ENCODE assay signal across 1 cellular context in the genomic region with DNA sequence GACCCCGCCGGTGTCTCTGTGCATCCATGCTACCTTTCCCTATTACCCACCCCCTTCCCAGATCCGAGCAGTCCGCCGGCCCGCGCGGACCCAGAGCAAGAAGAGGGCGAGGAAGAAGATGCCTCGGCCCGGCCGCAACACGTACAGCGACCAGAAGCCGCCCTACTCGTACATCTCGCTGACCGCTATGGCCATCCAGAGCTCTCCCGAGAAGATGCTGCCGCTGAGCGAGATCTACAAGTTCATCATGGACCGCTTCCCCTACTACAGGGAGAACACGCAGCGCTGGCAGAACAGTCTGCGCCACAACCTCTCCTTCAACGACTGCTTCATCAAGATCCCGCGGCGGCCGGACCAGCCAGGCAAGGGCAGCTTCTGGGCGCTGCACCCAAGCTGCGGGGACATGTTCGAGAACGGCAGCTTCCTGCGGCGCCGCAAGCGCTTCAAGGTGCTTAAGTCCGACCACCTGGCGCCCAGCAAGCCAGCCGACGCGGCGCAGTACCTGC.
TF ChIP-seq lines count a peak whose summit lies in the region.

No MANE protein-coding gene starts in this region.

TF ChIP-seq in GM23338, 12 proteins besides CTCF, POLR2A, EP300 and RAD21 (continued from another document):
- TF ChIP-seq, protein P1, sequence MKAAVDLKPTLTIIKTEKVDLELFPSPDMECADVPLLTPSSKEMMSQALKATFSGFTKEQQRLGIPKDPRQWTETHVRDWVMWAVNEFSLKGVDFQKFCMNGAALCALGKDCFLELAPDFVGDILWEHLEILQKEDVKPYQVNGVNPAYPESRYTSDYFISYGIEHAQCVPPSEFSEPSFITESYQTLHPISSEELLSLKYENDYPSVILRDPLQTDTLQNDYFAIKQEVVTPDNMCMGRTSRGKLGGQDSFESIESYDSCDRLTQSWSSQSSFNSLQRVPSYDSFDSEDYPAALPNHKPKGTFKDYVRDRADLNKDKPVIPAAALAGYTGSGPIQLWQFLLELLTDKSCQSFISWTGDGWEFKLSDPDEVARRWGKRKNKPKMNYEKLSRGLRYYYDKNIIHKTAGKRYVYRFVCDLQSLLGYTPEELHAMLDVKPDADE (IDR thresholded peaks at IDR 0.05) = no peak
- TF ChIP-seq, protein P2, sequence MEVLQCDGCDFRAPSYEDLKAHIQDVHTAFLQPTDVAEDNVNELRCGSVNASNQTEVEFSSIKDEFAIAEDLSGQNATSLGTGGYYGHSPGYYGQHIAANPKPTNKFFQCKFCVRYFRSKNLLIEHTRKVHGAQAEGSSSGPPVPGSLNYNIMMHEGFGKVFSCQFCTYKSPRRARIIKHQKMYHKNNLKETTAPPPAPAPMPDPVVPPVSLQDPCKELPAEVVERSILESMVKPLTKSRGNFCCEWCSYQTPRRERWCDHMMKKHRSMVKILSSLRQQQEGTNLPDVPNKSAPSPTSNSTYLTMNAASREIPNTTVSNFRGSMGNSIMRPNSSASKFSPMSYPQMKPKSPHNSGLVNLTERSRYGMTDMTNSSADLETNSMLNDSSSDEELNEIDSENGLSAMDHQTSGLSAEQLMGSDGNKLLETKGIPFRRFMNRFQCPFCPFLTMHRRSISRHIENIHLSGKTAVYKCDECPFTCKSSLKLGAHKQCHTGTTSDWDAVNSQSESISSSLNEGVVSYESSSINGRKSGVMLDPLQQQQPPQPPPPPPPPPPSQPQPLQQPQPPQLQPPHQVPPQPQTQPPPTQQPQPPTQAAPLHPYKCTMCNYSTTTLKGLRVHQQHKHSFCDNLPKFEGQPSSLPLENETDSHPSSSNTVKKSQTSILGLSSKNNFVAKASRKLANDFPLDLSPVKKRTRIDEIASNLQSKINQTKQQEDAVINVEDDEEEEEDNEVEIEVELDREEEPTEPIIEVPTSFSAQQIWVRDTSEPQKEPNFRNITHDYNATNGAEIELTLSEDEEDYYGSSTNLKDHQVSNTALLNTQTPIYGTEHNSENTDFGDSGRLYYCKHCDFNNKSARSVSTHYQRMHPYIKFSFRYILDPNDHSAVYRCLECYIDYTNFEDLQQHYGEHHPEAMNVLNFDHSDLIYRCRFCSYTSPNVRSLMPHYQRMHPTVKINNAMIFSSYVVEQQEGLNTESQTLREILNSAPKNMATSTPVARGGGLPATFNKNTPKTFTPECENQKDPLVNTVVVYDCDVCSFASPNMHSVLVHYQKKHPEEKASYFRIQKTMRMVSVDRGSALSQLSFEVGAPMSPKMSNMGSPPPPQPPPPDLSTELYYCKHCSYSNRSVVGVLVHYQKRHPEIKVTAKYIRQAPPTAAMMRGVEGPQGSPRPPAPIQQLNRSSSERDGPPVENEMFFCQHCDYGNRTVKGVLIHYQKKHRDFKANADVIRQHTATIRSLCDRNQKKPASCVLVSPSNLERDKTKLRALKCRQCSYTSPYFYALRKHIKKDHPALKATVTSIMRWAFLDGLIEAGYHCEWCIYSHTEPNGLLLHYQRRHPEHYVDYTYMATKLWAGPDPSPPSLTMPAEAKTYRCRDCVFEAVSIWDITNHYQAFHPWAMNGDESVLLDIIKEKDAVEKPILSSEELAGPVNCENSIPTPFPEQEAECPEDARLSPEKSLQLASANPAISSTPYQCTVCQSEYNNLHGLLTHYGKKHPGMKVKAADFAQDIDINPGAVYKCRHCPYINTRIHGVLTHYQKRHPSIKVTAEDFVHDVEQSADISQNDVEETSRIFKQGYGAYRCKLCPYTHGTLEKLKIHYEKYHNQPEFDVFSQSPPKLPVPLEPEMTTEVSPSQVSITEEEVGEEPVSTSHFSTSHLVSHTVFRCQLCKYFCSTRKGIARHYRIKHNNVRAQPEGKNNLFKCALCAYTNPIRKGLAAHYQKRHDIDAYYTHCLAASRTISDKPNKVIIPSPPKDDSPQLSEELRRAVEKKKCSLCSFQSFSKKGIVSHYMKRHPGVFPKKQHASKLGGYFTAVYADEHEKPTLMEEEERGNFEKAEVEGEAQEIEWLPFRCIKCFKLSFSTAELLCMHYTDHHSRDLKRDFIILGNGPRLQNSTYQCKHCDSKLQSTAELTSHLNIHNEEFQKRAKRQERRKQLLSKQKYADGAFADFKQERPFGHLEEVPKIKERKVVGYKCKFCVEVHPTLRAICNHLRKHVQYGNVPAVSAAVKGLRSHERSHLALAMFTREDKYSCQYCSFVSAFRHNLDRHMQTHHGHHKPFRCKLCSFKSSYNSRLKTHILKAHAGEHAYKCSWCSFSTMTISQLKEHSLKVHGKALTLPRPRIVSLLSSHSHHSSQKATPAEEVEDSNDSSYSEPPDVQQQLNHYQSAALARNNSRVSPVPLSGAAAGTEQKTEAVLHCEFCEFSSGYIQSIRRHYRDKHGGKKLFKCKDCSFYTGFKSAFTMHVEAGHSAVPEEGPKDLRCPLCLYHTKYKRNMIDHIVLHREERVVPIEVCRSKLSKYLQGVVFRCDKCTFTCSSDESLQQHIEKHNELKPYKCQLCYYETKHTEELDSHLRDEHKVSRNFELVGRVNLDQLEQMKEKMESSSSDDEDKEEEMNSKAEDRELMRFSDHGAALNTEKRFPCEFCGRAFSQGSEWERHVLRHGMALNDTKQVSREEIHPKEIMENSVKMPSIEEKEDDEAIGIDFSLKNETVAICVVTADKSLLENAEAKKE (CRISPR knock-in tag; IDR thresholded peaks at IDR 0.05) = no peak
- no peak for TF ChIP-seq EZH2 (IDR thresholded peaks at IDR 0.05; ENCODE audit: low read depth, unreplicated experiment)
